Comparison of ENCODE assay signal across 8 cellular contexts in genomic region chr3:111071257-111072015, GRCh38. TPM values are rescaled to one million over a fixed set of nuclear protein-coding genes. Genes with fewer than 3 reads are reported as not detected.
DNase-seq lines count a peak whose midpoint lies in the region; ATAC-seq and TF ChIP-seq lines count a peak whose summit lies in the region.

NECTIN3 (plus strand) TSS chr3:111071816; CDS start chr3:111072018, 202 bp downstream.

- DNase-seq in HS-27A (ENCODE audit: low read depth) (peak; percentile 99), SHP77 (lab: John Stamatoyannopoulos, UW) (peak; percentile 93 to 98), foreskin melanocyte (peak; percentile 96)
- peak; percentile 85 for DNase-seq in activated naive CD4-positive, alpha-beta T cell treated with anti-CD3 and anti-CD28 coated beads, Interleukin-2, amount 50 U/mL, for 16 hours
- DNase-seq in stimulated activated naive CD4-positive, alpha-beta T cell treated with Interleukin-2 at 50 U/mL for 16 hours (lab: John Stamatoyannopoulos, UW): peak; percentile 88

- no peak for TF ChIP-seq CTCF in neural cell (IDR thresholded peaks at IDR 0.05; ENCODE audit: poor library complexity, severe bottlenecking)

- TF ChIP-seq EP300 in neural cell (conservative IDR thresholded peaks at IDR 0.05; ENCODE audit: poor library complexity, severe bottlenecking): peak; percentile 18

- peak within 1 kb of the TSS; percentile 60 to 75 (median 69) for H3K4me3 ChIP-seq in BLaER1 treated with 17β-estradiol and CSF1 and Interleukin-3, amounts not matched to agents 10 nM and 100 nM
- peak within 1 kb of the TSS; percentile 76 for H3K4me3 ChIP-seq in neural cell (ENCODE audit: low read length)

- H3K27ac ChIP-seq in BLaER1 treated with 17β-estradiol and CSF1 and Interleukin-3, amounts not matched to agents 10 nM and 100 nM: peak within 1 kb of the TSS in 2 of 11 experiments; percentile 17 to 26; a peak in 1 of 22 replicates
- no peak within 1 kb of the TSS for H3K27ac ChIP-seq in neural cell (ENCODE audit: low read length)

- H3K27me3 ChIP-seq in BLaER1 treated with 17β-estradiol and CSF1 and Interleukin-3, amounts not matched to agents 10 nM and 100 nM: peaks cover 58 to 93% (median 64%) of the 10 kb centered on the region in 11 experiments
- peaks cover 26% of the 10 kb centered on the region for H3K27me3 ChIP-seq in neural cell (ENCODE audit: insufficient read depth, low read depth, low read length)

- peaks cover 40% of the 10 kb centered on the region for H3K79me2 ChIP-seq in neural cell (replicated peaks; ENCODE audit: insufficient read depth, low read length)

- H3K9me2 ChIP-seq in neural cell (ENCODE audit: insufficient read depth, low read length): no peaks in the 10 kb centered on the region

- no peak for TF ChIP-seq RAD21 in neural cell (conservative IDR thresholded peaks at IDR 0.05)

- peak within 1 kb of the TSS; percentile 93 to 100 (median 98) for H3K4me2 ChIP-seq in BLaER1 treated with 17β-estradiol and CSF1 and Interleukin-3, amounts not matched to agents 10 nM and 100 nM
- peak within 1 kb of the TSS; percentile 93 for H3K4me2 ChIP-seq in neural cell (ENCODE audit: low read length)

- peaks cover 0 to 15% (median 0%) of the 10 kb centered on the region in 11 experiments; a peak in 4 of 22 replicates for H4K20me1 ChIP-seq in BLaER1 treated with 17β-estradiol and CSF1 and Interleukin-3, amounts not matched to agents 10 nM and 100 nM
- no peaks in the 10 kb centered on the region for H4K20me1 ChIP-seq in neural cell (ENCODE audit: insufficient read depth)

- peak within 1 kb of the TSS; percentile 15 for H2AFZ ChIP-seq in neural cell (ENCODE audit: low read depth, low read length)

- ATAC-seq in GM19438 (IDR thresholded peaks at IDR 0.05; ENCODE audit: low read depth, unreplicated experiment): peak; percentile 73

- H3K9me3 ChIP-seq in BLaER1 treated with 17β-estradiol and CSF1 and Interleukin-3, amounts not matched to agents 10 nM and 100 nM (replicated peaks in 1 of 11): no peaks in the 10 kb centered on the region
- no peaks in the 10 kb centered on the region for H3K9me3 ChIP-seq in neural cell (ENCODE audit: low read length)

- peak within 1 kb of the TSS; percentile 47 to 79 (median 67); a peak in 20 of 22 replicates for H3K9ac ChIP-seq in BLaER1 treated with 17β-estradiol and CSF1 and Interleukin-3, amounts not matched to agents 10 nM and 100 nM
- H3K9ac ChIP-seq in neural cell (ENCODE audit: low read length): peak within 1 kb of the TSS; percentile 61

- no peaks in the 10 kb centered on the region for H3K36me3 ChIP-seq in BLaER1 treated with 17β-estradiol and CSF1 and Interleukin-3, amounts not matched to agents 10 nM and 100 nM
- no peaks in the 10 kb centered on the region for H3K36me3 ChIP-seq in neural cell (ENCODE audit: insufficient read depth, low read length)

- peaks cover 6 to 19% (median 15%) of the 10 kb centered on the region in 10 experiments; a peak in 19 of 20 replicates for H3K4me1 ChIP-seq in BLaER1 treated with 17β-estradiol and CSF1 and Interleukin-3, amounts not matched to agents 10 nM and 100 nM

- no peaks in the 10 kb centered on the region for H3F3A ChIP-seq in neural cell (ENCODE audit: insufficient read depth, low read length, poor library complexity, severe bottlenecking)

TF ChIP-seq in neural cell, 6 proteins besides CTCF, POLR2A, EP300 and RAD21:
- TF ChIP-seq REST (IDR thresholded peaks at IDR 0.05; ENCODE audit: borderline replicate concordance) (peak; percentile 4), SMC3 (conservative IDR thresholded peaks at IDR 0.05; ENCODE audit: poor library complexity) (no peak), POLR2AphosphoS5 (IDR thresholded peaks at IDR 0.05) (peak; percentile 27), MXI1 (conservative IDR thresholded peaks at IDR 0.05; ENCODE audit: poor library complexity, severe bottlenecking) (no peak), EZH2 (IDR thresholded peaks at IDR 0.05; ENCODE audit: borderline replicate concordance, insufficient read depth, low read length, poor library complexity, severe bottlenecking) (no peak), TAF1 (IDR thresholded peaks at IDR 0.05; ENCODE audit: low read depth) (no peak)

RNA-seq across cellular contexts. Expression of gene NECTIN3, which starts in this region (rescaled TPM):
- polyA plus RNA-seq in neural cell: 2.1 and 2.4 TPM in 2 replicates
- polyA minus RNA-seq in neural cell: 23.1 and 25.4 TPM in 2 replicates
